In genomic region chr1:31376374-31377134, GRCh38 we compare ENCODE assay signal across 8 cellular contexts. TPM values are rescaled to one million over a fixed set of nuclear protein-coding genes. Genes with fewer than 3 reads are reported as not detected.
DNase-seq lines count a peak whose midpoint lies in the region; ATAC-seq and TF ChIP-seq lines count a peak whose summit lies in the region.

No MANE protein-coding gene starts in this region.

- peaks cover 3% of the 10 kb centered on the region; the same call in 1 of the 2 replicates for H3F3A ChIP-seq in PC-9 (ENCODE audit: insufficient read depth, low read depth)

- no peak overlapping the region for H2BK120ac ChIP-seq in mesendoderm (ENCODE audit: low read depth, low read length)

- CTCF ChIA-PET in PC-9 (lab: Charles Lee): no interaction called here

- no peak overlapping the region for H3K18ac ChIP-seq in mesendoderm (ENCODE audit: low read length)

- H3K56ac ChIP-seq in mesendoderm (ENCODE audit: low read length): no peak overlapping the region

- H3K27me3 ChIP-seq in mesendoderm (ENCODE audit: insufficient read depth, low read length, poor library complexity) (no peaks in the 10 kb centered on the region), PC-9 (ENCODE audit: insufficient read depth, low read depth) (no peaks in the 10 kb centered on the region)

- no TSS peak for BruUV-seq in PC-9 (replicated peaks; lab: Mats Ljungman, UMichigan)

- H3K27ac ChIP-seq in caudate nucleus (ENCODE audit: low read depth, low read length) (peak overlapping the region; percentile 77), mesendoderm (ENCODE audit: low read depth, low read length) (no peak overlapping the region), PC-9 (no peak overlapping the region)

- H3K4me2 ChIP-seq in mesendoderm (ENCODE audit: low read length) (no peak overlapping the region), PC-9 (no peak overlapping the region)

- no peak overlapping the region for H3K9ac ChIP-seq in mesendoderm (ENCODE audit: low read length)

- H2AFZ ChIP-seq in PC-9: no peak overlapping the region

- H4K5ac ChIP-seq in mesendoderm (ENCODE audit: low read length): no peak overlapping the region

- H3K79me1 ChIP-seq in mesendoderm (ENCODE audit: low read length): no peaks in the 10 kb centered on the region

- no peak for TF ChIP-seq CTCF in PC-9 (conservative IDR thresholded peaks at IDR 0.05)

- intact Hi-C loops in PC-9 (cut with micrococcal nuclease; ENCODE audit: unreplicated experiment): no loop called here

- H3K9me2 ChIP-seq in PC-9 (ENCODE audit: insufficient read depth): no peaks in the 10 kb centered on the region

- no CpG with 5 or more reads among the region's 8 CpGs for WGBS in mesendoderm (ENCODE audit: extremely low coverage, insufficient coverage, low lambda C conversion rate)

- POLR2A ChIA-PET in PC-9 (lab: Charles Lee; ENCODE audit: unreplicated experiment): no interaction called here

- DNase-seq in C1 segment of cervical spinal cord (lab: John Stamatoyannopoulos, UW) (peak in 11 of 14 donors; percentile 26 to 80 (median 51)), NCI-H146 treated with DMSO at 0.1 percent for 48 hours (lab: John Stamatoyannopoulos, UW; ENCODE audit: unreplicated experiment) (peak; percentile 17), caudate nucleus (lab: John Stamatoyannopoulos, UW) (peak in 58 of 61 donors; percentile 26 to 94 (median 78)), mesendoderm (peak; percentile 89), SW480 (ENCODE audit: low spot score) (no peak), PC-9 (no peak)
- no peak for DNase-seq in central memory CD4-positive, alpha-beta T cell

- H3K79me2 ChIP-seq in mesendoderm (ENCODE audit: control insufficient read depth, insufficient read depth, low read length) (no peaks in the 10 kb centered on the region), PC-9 (ENCODE audit: low read depth) (no peaks in the 10 kb centered on the region)

- H4K20me1 ChIP-seq in PC-9 (ENCODE audit: insufficient read depth): no peaks in the 10 kb centered on the region

- no peak overlapping the region for H3K4ac ChIP-seq in mesendoderm (ENCODE audit: low read depth, low read length)

- H3K9me3 ChIP-seq in PC-9 (ENCODE audit: insufficient read depth, low read depth): no peaks in the 10 kb centered on the region

- peaks cover 3% of the 10 kb centered on the region for H3K4me1 ChIP-seq in mesendoderm (ENCODE audit: control insufficient read depth, low read depth, low read length)
- peaks cover 13% of the 10 kb centered on the region for H3K4me1 ChIP-seq in PC-9 (replicated peaks; ENCODE audit: insufficient read depth)

- H4K8ac ChIP-seq in mesendoderm (ENCODE audit: low read depth, low read length): no peak overlapping the region

- no peak overlapping the region for H2BK5ac ChIP-seq in mesendoderm (ENCODE audit: low read length)

- H2BK15ac ChIP-seq in mesendoderm (replicated peaks; ENCODE audit: low read depth): no peak overlapping the region

- H3K4me3 ChIP-seq in mesendoderm (ENCODE audit: low read length): no peak overlapping the region
- H3K4me3 ChIP-seq in PC-9: no peak overlapping the region

- no peaks in the 10 kb centered on the region for H3K36me3 ChIP-seq in mesendoderm (ENCODE audit: control insufficient read depth, insufficient read depth, low read length)
- H3K36me3 ChIP-seq in PC-9 (ENCODE audit: low read depth): no peaks in the 10 kb centered on the region

- no peak overlapping the region for H2AK5ac ChIP-seq in mesendoderm (ENCODE audit: low read length)

- no peak overlapping the region for H3K23ac ChIP-seq in mesendoderm (ENCODE audit: low read length)

- no peak for ATAC-seq in GM21447 (IDR thresholded peaks at IDR 0.05; ENCODE audit: unreplicated experiment)

RNA-seq across cellular contexts. Expression of gene FABP3, which starts 3.7 kb away (rescaled TPM):
- polyA plus RNA-seq in mesendoderm (2013, experiment 1 of 2): 13.3 TPM
- polyA plus RNA-seq in mesendoderm (2013, experiment 2 of 2): 13.1 TPM
- total RNA-seq in PC-9 (2021): not detected in 2 replicates

RNA-seq across cellular contexts. Expression of gene SERINC2, which starts 36.5 kb away (rescaled TPM):
- polyA plus RNA-seq in mesendoderm (2013, experiment 1 of 2): 17.7 TPM
- 17.0 TPM for polyA plus RNA-seq in mesendoderm (2013, experiment 2 of 2)
- total RNA-seq in PC-9 (2021): 36.0 and 44.0 TPM in 2 replicates

Comparison
In these comparisons a context has a peak if more than half of its experiments do, and no peak if none do; other contexts are left out.
1. DNase-seq: peak in C1 segment of cervical spinal cord (11 of 14), NCI-H146 treated with DMSO at 0.1 percent for 48 hours (single experiment), caudate nucleus (58 of 61) and mesendoderm (single experiment); none in SW480 (single experiment), central memory CD4-positive, alpha-beta T cell (single experiment) and PC-9 (0 of 2).